1 cellular context compared by ENCODE assay signal in genomic region chr15:90305932-90306331, GRCh38.
TF ChIP-seq lines count a peak whose summit lies in the region.

No MANE protein-coding gene starts in this region.

TF ChIP-seq in HepG2, 621 proteins besides CTCF, POLR2A, EP300 and RAD21:
- no peak for TF ChIP-seq MIXL1 (CRISPR knock-in tag; IDR thresholded peaks at IDR 0.05)
- TF ChIP-seq FOXO1 (CRISPR knock-in tag; IDR thresholded peaks at IDR 0.05) = no peak
- TF ChIP-seq CEBPB (IDR thresholded peaks at IDR 0.05; ENCODE audit: borderline replicate concordance, low read depth, low read length) = peak; percentile 27; the same call in 1 of the 2 replicates
- no peak for TF ChIP-seq SMARCE1 (IDR thresholded peaks at IDR 0.05; ENCODE audit: borderline replicate concordance)
- no peak for TF ChIP-seq ZNF879 (CRISPR knock-in tag; IDR thresholded peaks at IDR 0.05)
- no peak for TF ChIP-seq ZBTB49 (CRISPR knock-in tag; IDR thresholded peaks at IDR 0.05; ENCODE audit: borderline replicate concordance)
- no peak for TF ChIP-seq KLF6 (CRISPR knock-in tag; IDR thresholded peaks at IDR 0.05)
TF ChIP-seq in HepG2: peak in this region for 1.
